18 cellular contexts compared by ENCODE assay signal in genomic region chr15:84755736-84756527, GRCh38. TPM values are rescaled to one million over a fixed set of nuclear protein-coding genes. Genes with fewer than 3 reads are reported as not detected.
A peak's percentile ranks its signal among the peaks of the same experiment; 100 is the strongest.
DNase-seq lines count a peak whose midpoint lies in the region; ATAC-seq lines count a peak whose summit lies in the region.
"Had no signal": no experiment of that assay in that cellular context is flagged by ENCODE, and none has a peak within 500 bp of the region (broad histone marks: within the 10 kb centered on the region; RNA-seq: fewer than 3 reads in every experiment).

No MANE protein-coding gene starts in this region.

- H3K9me3 Mint-ChIP-seq in activated naive CD4-positive, alpha-beta T cell treated with anti-CD3 and anti-CD28 coated beads, Interleukin-2, amount 50 U/mL, for 24 hours: no peaks in the 10 kb centered on the region
- H3K9me3 Mint-ChIP-seq in immature natural killer cell: no peaks in the 10 kb centered on the region
- no peaks in the 10 kb centered on the region for H3K9me3 Mint-ChIP-seq in stimulated activated effector memory CD8-positive, alpha-beta T cell treated with anti-CD3 and anti-CD28 coated beads, Interleukin-12 subunit alpha, Interleukin-12 subunit beta, amount 100 ng/mL, for 72 hours
- H3K9me3 Mint-ChIP-seq: neural progenitor cell had no signal

- H3K9me3 ChIP-seq in T-helper 17 cell (ENCODE audit: control insufficient read depth, low read length, poor library complexity, severe bottlenecking): no peaks in the 10 kb centered on the region
- H3K9me3 ChIP-seq: adrenal gland had no signal

- H3K36me3 Mint-ChIP-seq in activated naive CD4-positive, alpha-beta T cell treated with anti-CD3 and anti-CD28 coated beads, Interleukin-2, amount 50 U/mL, for 24 hours: peaks cover 6% of the 10 kb centered on the region
- H3K36me3 Mint-ChIP-seq in T-helper 17 cell (ENCODE audit: low read depth) (no peaks in the 10 kb centered on the region), immature natural killer cell (peaks cover 0 to 3% (median 0%) of the 10 kb centered on the region in 3 donors)
- no peaks in the 10 kb centered on the region for H3K36me3 Mint-ChIP-seq in stimulated activated effector memory CD8-positive, alpha-beta T cell treated with anti-CD3 and anti-CD28 coated beads, Interleukin-12 subunit alpha, Interleukin-12 subunit beta, amount 100 ng/mL, for 72 hours

- H3K27me3 Mint-ChIP-seq in activated naive CD4-positive, alpha-beta T cell treated with anti-CD3 and anti-CD28 coated beads, Interleukin-2, amount 50 U/mL, for 24 hours: no peaks in the 10 kb centered on the region
- H3K27me3 Mint-ChIP-seq in T-helper 17 cell: no peaks in the 10 kb centered on the region
- H3K27me3 Mint-ChIP-seq in immature natural killer cell (ENCODE audit: low read depth in 3 of 3): peaks cover 0 to under 1% (median 0%) of the 10 kb centered on the region in 3 donors

- H3K4me1 Mint-ChIP-seq in activated naive CD4-positive, alpha-beta T cell treated with anti-CD3 and anti-CD28 coated beads, Interleukin-2, amount 50 U/mL, for 24 hours: peaks cover 53% of the 10 kb centered on the region
- H3K4me1 Mint-ChIP-seq in T-helper 17 cell: peaks cover 30% of the 10 kb centered on the region
- H3K4me1 Mint-ChIP-seq in immature natural killer cell: peaks cover 42 to 56% of the 10 kb centered on the region in 2 donors
- peaks cover 43% of the 10 kb centered on the region for H3K4me1 Mint-ChIP-seq in stimulated activated effector memory CD8-positive, alpha-beta T cell treated with anti-CD3 and anti-CD28 coated beads, Interleukin-12 subunit alpha, Interleukin-12 subunit beta, amount 100 ng/mL, for 72 hours

- H3K27ac Mint-ChIP-seq in activated naive CD4-positive, alpha-beta T cell treated with anti-CD3 and anti-CD28 coated beads, Interleukin-2, amount 50 U/mL, for 24 hours: peak overlapping the region; percentile 46
- H3K27ac Mint-ChIP-seq in T-helper 17 cell: peak overlapping the region; percentile 27
- H3K27ac Mint-ChIP-seq in immature natural killer cell: peak overlapping the region; percentile 15 to 73 (median 28)
- peak overlapping the region; percentile 5 for H3K27ac Mint-ChIP-seq in stimulated activated effector memory CD8-positive, alpha-beta T cell treated with anti-CD3 and anti-CD28 coated beads, Interleukin-12 subunit alpha, Interleukin-12 subunit beta, amount 100 ng/mL, for 72 hours
- H3K27ac Mint-ChIP-seq: neural progenitor cell had no signal

- ATAC-seq in T-helper 17 cell (no peak), GM19324 (IDR thresholded peaks at IDR 0.05; ENCODE audit: low FRiP score, unreplicated experiment) (no peak)
- ATAC-seq in stimulated activated effector memory CD8-positive, alpha-beta T cell treated with anti-CD3 and anti-CD28 coated beads, Interleukin-12 subunit alpha, Interleukin-12 subunit beta, amount 100 ng/mL, for 72 hours: no peak
- ATAC-seq: Right ventricle myocardium inferior had no signal

- DNase-seq in activated naive CD4-positive, alpha-beta T cell (lab: John Stamatoyannopoulos, UW): no peak
- DNase-seq in T-helper 17 cell (no peak), immature natural killer cell (no peak), HT-29 (ENCODE audit: low spot score) (no peak), ACHN (no peak)
- no peak for DNase-seq in stimulated activated effector memory CD8-positive, alpha-beta T cell treated with anti-CD3 and anti-CD28 coated beads, Interleukin-12 subunit alpha, Interleukin-12 subunit beta, amount 100 ng/mL, for 72 hours (ENCODE audit: low spot score in 2 of 2)
- DNase-seq: activated CD8-positive, alpha-beta memory T cell treated with anti-CD3 and anti-CD28 coated beads, Interleukin-2, amount 50 U/mL, for 48 hours; adrenal gland; foreskin melanocyte; GDM1; Kasumi-1; NCI-H1436; NCI-H446; T-helper 1 cell had no signal

- in situ Hi-C loops in ACHN (cut with HindIII; ENCODE audit: low pct_ligation_motif_present, low pct_unique_long_range_greater_than_20kb, low sequenced_read_pairs): no loop called here

- H3K4me3 Mint-ChIP-seq in activated naive CD4-positive, alpha-beta T cell treated with anti-CD3 and anti-CD28 coated beads, Interleukin-2, amount 50 U/mL, for 24 hours: no peak overlapping the region
- H3K4me3 Mint-ChIP-seq in T-helper 17 cell (no peak overlapping the region), immature natural killer cell (no peak overlapping the region)
- H3K4me3 Mint-ChIP-seq in stimulated activated effector memory CD8-positive, alpha-beta T cell treated with anti-CD3 and anti-CD28 coated beads, Interleukin-12 subunit alpha, Interleukin-12 subunit beta, amount 100 ng/mL, for 72 hours: no peak overlapping the region
- H3K4me3 Mint-ChIP-seq: neural progenitor cell had no signal

RNA-seq across cellular contexts. Expression of gene ZNF592, which starts 7.5 kb away (rescaled TPM):
- 10 to 100 TPM; 33.8 to 36.5 TPM for total RNA-seq in T-helper 17 cell
- 1 to 10 TPM; 2.1 to 10.0 (median 2.4) TPM for polyA plus RNA-seq in immature natural killer cell
- total RNA-seq in HT-29 (2014; rRNA removed; shearing (Covaris generic)): 22.6 and 27.5 TPM in 2 replicates

RNA-seq across cellular contexts. Expression of gene SEC11A, which starts 40.0 kb away (rescaled TPM):
- total RNA-seq in T-helper 17 cell: 10 to 100 TPM; 53.1 to 67.7 TPM
- polyA plus RNA-seq in immature natural killer cell: 100 to 1,000 TPM; 173 to 210 (median 188) TPM
- total RNA-seq in HT-29 (2014; rRNA removed; shearing (Covaris generic)): 215 and 238 TPM in 2 replicates
